In the genomic region with DNA sequence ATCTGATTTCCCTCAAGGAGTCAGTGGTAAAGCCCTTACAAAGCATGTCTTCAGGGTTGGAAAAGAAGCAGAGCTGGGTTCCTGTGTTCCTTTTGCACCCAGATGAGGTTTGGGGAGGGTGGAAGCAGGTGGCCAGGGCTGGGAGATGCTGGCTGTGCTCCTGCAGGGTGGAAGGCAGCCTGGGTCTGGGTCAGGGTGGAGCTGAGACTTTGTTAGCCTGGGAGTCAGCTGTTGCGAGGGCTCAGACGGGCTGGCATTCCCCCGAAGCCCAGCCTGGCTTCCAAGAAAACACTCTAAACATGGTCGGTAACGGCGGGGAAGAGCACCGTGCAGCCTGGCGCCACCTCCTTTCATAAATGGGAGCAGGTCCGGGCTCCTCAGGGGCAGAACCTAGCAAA, we compare ENCODE assay signal across 1 cellular context.
TF ChIP-seq lines count a peak whose summit lies in the region.

No MANE protein-coding gene starts in this region.

TF ChIP-seq in SK-N-SH treated with all-trans-retinoic acid at 6 μM for 48 hours, 23 proteins besides CTCF, POLR2A, EP300 and RAD21:
- TF ChIP-seq ZNF70 (CRISPR knock-in tag; IDR thresholded peaks at IDR 0.05): no peak
- no peak for TF ChIP-seq GLIS3 (CRISPR knock-in tag; IDR thresholded peaks at IDR 0.05)
